ENCODE assay signal across 2 cellular contexts in the genomic region with DNA sequence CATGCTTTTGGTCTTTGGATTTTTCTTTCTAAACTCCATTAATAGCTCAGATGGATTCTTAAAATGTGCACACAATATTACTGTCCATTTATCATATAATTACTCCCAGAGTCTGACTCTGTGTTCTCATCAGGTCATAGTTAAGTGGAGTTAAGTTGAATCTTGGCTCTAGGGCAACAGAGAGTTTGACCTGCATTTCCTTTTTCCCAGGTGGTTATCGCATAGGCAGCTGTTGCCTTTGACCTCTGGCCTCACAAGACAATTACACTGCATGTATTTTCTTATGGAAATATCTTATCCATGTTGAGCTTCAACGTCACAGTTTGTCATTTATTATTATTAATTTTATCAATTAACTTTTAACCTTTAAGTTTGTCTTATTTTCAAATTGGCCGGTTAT.
TF ChIP-seq lines count a peak whose summit lies in the region.

No MANE protein-coding gene starts in this region.

TF ChIP-seq in liver, 16 proteins besides CTCF, POLR2A, EP300 and RAD21 (continued from another document):
- TF ChIP-seq, protein P1, sequence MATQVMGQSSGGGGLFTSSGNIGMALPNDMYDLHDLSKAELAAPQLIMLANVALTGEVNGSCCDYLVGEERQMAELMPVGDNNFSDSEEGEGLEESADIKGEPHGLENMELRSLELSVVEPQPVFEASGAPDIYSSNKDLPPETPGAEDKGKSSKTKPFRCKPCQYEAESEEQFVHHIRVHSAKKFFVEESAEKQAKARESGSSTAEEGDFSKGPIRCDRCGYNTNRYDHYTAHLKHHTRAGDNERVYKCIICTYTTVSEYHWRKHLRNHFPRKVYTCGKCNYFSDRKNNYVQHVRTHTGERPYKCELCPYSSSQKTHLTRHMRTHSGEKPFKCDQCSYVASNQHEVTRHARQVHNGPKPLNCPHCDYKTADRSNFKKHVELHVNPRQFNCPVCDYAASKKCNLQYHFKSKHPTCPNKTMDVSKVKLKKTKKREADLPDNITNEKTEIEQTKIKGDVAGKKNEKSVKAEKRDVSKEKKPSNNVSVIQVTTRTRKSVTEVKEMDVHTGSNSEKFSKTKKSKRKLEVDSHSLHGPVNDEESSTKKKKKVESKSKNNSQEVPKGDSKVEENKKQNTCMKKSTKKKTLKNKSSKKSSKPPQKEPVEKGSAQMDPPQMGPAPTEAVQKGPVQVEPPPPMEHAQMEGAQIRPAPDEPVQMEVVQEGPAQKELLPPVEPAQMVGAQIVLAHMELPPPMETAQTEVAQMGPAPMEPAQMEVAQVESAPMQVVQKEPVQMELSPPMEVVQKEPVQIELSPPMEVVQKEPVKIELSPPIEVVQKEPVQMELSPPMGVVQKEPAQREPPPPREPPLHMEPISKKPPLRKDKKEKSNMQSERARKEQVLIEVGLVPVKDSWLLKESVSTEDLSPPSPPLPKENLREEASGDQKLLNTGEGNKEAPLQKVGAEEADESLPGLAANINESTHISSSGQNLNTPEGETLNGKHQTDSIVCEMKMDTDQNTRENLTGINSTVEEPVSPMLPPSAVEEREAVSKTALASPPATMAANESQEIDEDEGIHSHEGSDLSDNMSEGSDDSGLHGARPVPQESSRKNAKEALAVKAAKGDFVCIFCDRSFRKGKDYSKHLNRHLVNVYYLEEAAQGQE (IDR thresholded peaks at IDR 0.05): no peak
- TF ChIP-seq HNF4A (conservative IDR thresholded peaks at IDR 0.05) (no peak), SP1 (IDR thresholded peaks at IDR 0.05) (peak; percentile 54), EGR1 (IDR thresholded peaks at IDR 0.05; ENCODE audit: low read depth in 2 of 2) (no peak), NR2F2 (IDR thresholded peaks at IDR 0.05) (peak; percentile 100), HNF4G (IDR thresholded peaks at IDR 0.05) (no peak), GABPA (IDR thresholded peaks at IDR 0.05 in 1 of 2, conservative IDR thresholded peaks at IDR 0.05 in 1 of 2) (no peak), FOXA2 (IDR thresholded peaks at IDR 0.05) (no peak), RXRA (IDR thresholded peaks at IDR 0.05) (peak; percentile 63 to 72)
- TF ChIP-seq, protein P2, sequence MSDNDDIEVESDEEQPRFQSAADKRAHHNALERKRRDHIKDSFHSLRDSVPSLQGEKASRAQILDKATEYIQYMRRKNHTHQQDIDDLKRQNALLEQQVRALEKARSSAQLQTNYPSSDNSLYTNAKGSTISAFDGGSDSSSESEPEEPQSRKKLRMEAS (IDR thresholded peaks at IDR 0.05): no peak

TF ChIP-seq in HepG2, 621 proteins besides CTCF, POLR2A, EP300 and RAD21:
- TF ChIP-seq, protein P3, sequence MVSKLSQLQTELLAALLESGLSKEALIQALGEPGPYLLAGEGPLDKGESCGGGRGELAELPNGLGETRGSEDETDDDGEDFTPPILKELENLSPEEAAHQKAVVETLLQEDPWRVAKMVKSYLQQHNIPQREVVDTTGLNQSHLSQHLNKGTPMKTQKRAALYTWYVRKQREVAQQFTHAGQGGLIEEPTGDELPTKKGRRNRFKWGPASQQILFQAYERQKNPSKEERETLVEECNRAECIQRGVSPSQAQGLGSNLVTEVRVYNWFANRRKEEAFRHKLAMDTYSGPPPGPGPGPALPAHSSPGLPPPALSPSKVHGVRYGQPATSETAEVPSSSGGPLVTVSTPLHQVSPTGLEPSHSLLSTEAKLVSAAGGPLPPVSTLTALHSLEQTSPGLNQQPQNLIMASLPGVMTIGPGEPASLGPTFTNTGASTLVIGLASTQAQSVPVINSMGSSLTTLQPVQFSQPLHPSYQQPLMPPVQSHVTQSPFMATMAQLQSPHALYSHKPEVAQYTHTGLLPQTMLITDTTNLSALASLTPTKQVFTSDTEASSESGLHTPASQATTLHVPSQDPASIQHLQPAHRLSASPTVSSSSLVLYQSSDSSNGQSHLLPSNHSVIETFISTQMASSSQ (IDR thresholded peaks at IDR 0.05; ENCODE audit: low read depth): no peak
- TF ChIP-seq, protein P3 (CRISPR knock-in tag; IDR thresholded peaks at IDR 0.05; ENCODE audit: borderline replicate concordance): no peak
- TF ChIP-seq REPIN1 (CRISPR knock-in tag; IDR thresholded peaks at IDR 0.05; ENCODE audit: borderline replicate concordance, low read depth): no peak
- TF ChIP-seq ATF1 (CRISPR knock-in tag; IDR thresholded peaks at IDR 0.05): no peak
- no peak for TF ChIP-seq RCOR2 (CRISPR knock-in tag; IDR thresholded peaks at IDR 0.05)
- TF ChIP-seq WIZ (CRISPR knock-in tag; IDR thresholded peaks at IDR 0.05): no peak
- TF ChIP-seq, protein P4, sequence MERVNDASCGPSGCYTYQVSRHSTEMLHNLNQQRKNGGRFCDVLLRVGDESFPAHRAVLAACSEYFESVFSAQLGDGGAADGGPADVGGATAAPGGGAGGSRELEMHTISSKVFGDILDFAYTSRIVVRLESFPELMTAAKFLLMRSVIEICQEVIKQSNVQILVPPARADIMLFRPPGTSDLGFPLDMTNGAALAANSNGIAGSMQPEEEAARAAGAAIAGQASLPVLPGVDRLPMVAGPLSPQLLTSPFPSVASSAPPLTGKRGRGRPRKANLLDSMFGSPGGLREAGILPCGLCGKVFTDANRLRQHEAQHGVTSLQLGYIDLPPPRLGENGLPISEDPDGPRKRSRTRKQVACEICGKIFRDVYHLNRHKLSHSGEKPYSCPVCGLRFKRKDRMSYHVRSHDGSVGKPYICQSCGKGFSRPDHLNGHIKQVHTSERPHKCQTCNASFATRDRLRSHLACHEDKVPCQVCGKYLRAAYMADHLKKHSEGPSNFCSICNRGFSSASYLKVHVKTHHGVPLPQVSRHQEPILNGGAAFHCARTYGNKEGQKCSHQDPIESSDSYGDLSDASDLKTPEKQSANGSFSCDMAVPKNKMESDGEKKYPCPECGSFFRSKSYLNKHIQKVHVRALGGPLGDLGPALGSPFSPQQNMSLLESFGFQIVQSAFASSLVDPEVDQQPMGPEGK (CRISPR knock-in tag; IDR thresholded peaks at IDR 0.05): no peak
- TF ChIP-seq CCDC6 (CRISPR knock-in tag; IDR thresholded peaks at IDR 0.05): no peak
- TF ChIP-seq ZNF138 (CRISPR knock-in tag; IDR thresholded peaks at IDR 0.05; ENCODE audit: low read depth): no peak
- no peak for TF ChIP-seq ZNF775 (CRISPR knock-in tag; IDR thresholded peaks at IDR 0.05; ENCODE audit: borderline replicate concordance)
- TF ChIP-seq MBD4 (IDR thresholded peaks at IDR 0.05; ENCODE audit: borderline replicate concordance, low read length): no peak
- TF ChIP-seq, protein P2 (IDR thresholded peaks at IDR 0.05): no peak
- TF ChIP-seq LCORL (IDR thresholded peaks at IDR 0.05): no peak
- TF ChIP-seq LCORL (CRISPR knock-in tag; IDR thresholded peaks at IDR 0.05): no peak
- TF ChIP-seq TCF7L2 (IDR thresholded peaks at IDR 0.05; ENCODE audit: low read depth, low read length): no peak
